Comparison of ENCODE assay signal across 8 cellular contexts in genomic region chr1:84143796-84144565, GRCh38. TPM values are rescaled to one million over a fixed set of nuclear protein-coding genes. Genes with fewer than 3 reads are reported as not detected.
DNase-seq lines count a peak whose midpoint lies in the region; ATAC-seq and TF ChIP-seq lines count a peak whose summit lies in the region.

Gene PRKACB, plus strand, starts transcription at chr1:84144271. Its CDS starts 91 bp downstream, at chr1:84144362.

- DNase-seq in activated naive CD4-positive, alpha-beta T cell treated with Interleukin-2 at 50 U/mL for 16 hours, result no peak
- DNase-seq in Peyer's patch (no peak), mucosa of descending colon (peak in 1 of 3 donors; percentile 36), NCI-H1105 treated with DMSO at 0.1 percent for 48 hours (lab: John Stamatoyannopoulos, UW) (no peak), NCI-H128 (lab: John Stamatoyannopoulos, UW; ENCODE audit: unreplicated experiment) (no peak)

- H3K27ac Mint-ChIP-seq in activated naive CD4-positive, alpha-beta T cell treated with anti-CD3 and anti-CD28 coated beads, Interleukin-2, amount 50 U/mL, for 24 hours, result peak within 1 kb of the TSS; percentile 99
- peak within 1 kb of the TSS; percentile 86 for H3K27ac Mint-ChIP-seq in dendritic cell treated with granulocyte-macrophage colony-stimulating factor and Interleukin-4, amounts not matched to agents 40 ng/mL and 50 ng/mL, for 4 days

- H3K4me1 ChIP-seq in Peyer's patch (peaks cover 0 to 3% (median 0%) of the 10 kb centered on the region in 4 donors), mucosa of descending colon (ENCODE audit: low read depth) (peaks cover 6% of the 10 kb centered on the region)

- TF ChIP-seq CTCF in Peyer's patch (IDR thresholded peaks at IDR 0.05), result peak in 1 of 6 experiments; percentile 8
- TF ChIP-seq CTCF in mucosa of descending colon (IDR thresholded peaks at IDR 0.05), result no peak

- H3K4me1 Mint-ChIP-seq in activated naive CD4-positive, alpha-beta T cell treated with anti-CD3 and anti-CD28 coated beads, Interleukin-2, amount 50 U/mL, for 24 hours, result peaks cover 56% of the 10 kb centered on the region
- peaks cover 9% of the 10 kb centered on the region for H3K4me1 Mint-ChIP-seq in dendritic cell treated with granulocyte-macrophage colony-stimulating factor and Interleukin-4, amounts not matched to agents 40 ng/mL and 50 ng/mL, for 4 days (ENCODE audit: low read depth)

- no peaks in the 10 kb centered on the region for H3K9me3 Mint-ChIP-seq in activated naive CD4-positive, alpha-beta T cell treated with anti-CD3 and anti-CD28 coated beads, Interleukin-2, amount 50 U/mL, for 24 hours
- H3K9me3 Mint-ChIP-seq in dendritic cell treated with granulocyte-macrophage colony-stimulating factor and Interleukin-4, amounts not matched to agents 40 ng/mL and 50 ng/mL, for 4 days, result no peaks in the 10 kb centered on the region

- peak in 1 of 2 donors; percentile 30 for TF ChIP-seq POLR2A in Peyer's patch (IDR thresholded peaks at IDR 0.05)

- H3K27me3 Mint-ChIP-seq in activated naive CD4-positive, alpha-beta T cell treated with anti-CD3 and anti-CD28 coated beads, Interleukin-2, amount 50 U/mL, for 24 hours, result no peaks in the 10 kb centered on the region
- no peaks in the 10 kb centered on the region for H3K27me3 Mint-ChIP-seq in dendritic cell treated with granulocyte-macrophage colony-stimulating factor and Interleukin-4, amounts not matched to agents 40 ng/mL and 50 ng/mL, for 4 days

- H3K36me3 ChIP-seq in Peyer's patch (no peaks in the 10 kb centered on the region), mucosa of descending colon (ENCODE audit: low read depth) (no peaks in the 10 kb centered on the region)

- ATAC-seq in HG02938 (IDR thresholded peaks at IDR 0.05; ENCODE audit: unreplicated experiment) (peak; percentile 84), mucosa of descending colon (peak; percentile 91)

- intact Hi-C loops in dendritic cell treated with granulocyte-macrophage colony-stimulating factor and Interleukin-4, amounts not matched to agents 40 ng/mL and 50 ng/mL, for 4 days (cut with micrococcal nuclease), result loop anchor here (5.0 to 10.0 kb wide), 5 partner anchors 401 to 793 kb away; no protein-coding TSS in a partner anchor
- intact Hi-C loops in mucosa of descending colon (cut with DNase I, micrococcal nuclease), result loop anchor here in 1 of 2 donors (2.0 to 10.0 kb wide), 3 partner anchors 121 to 291 kb away; partner anchors contain the start of gene SAMD13

- H3K36me3 Mint-ChIP-seq in activated naive CD4-positive, alpha-beta T cell treated with anti-CD3 and anti-CD28 coated beads, Interleukin-2, amount 50 U/mL, for 24 hours, result no peaks in the 10 kb centered on the region
- no peaks in the 10 kb centered on the region for H3K36me3 Mint-ChIP-seq in dendritic cell treated with granulocyte-macrophage colony-stimulating factor and Interleukin-4, amounts not matched to agents 40 ng/mL and 50 ng/mL, for 4 days (ENCODE audit: low read depth)

- H3K4me3 ChIP-seq in Peyer's patch (peak within 1 kb of the TSS; percentile 16 to 36 (median 28)), mucosa of descending colon (no peak within 1 kb of the TSS)

- H3K4me3 Mint-ChIP-seq in activated naive CD4-positive, alpha-beta T cell treated with anti-CD3 and anti-CD28 coated beads, Interleukin-2, amount 50 U/mL, for 24 hours, result peak within 1 kb of the TSS; percentile 97
- H3K4me3 Mint-ChIP-seq in dendritic cell treated with granulocyte-macrophage colony-stimulating factor and Interleukin-4, amounts not matched to agents 40 ng/mL and 50 ng/mL, for 4 days, result peak within 1 kb of the TSS; percentile 73

- H3K9me3 ChIP-seq in Peyer's patch (no peaks in the 10 kb centered on the region), mucosa of descending colon (no peaks in the 10 kb centered on the region)

- peak within 1 kb of the TSS; percentile 50 to 70 (median 64) for H3K27ac ChIP-seq in Peyer's patch

- H3K27me3 ChIP-seq in Peyer's patch, result no peaks in the 10 kb centered on the region

RNA-seq across cellular contexts. Expression of gene PRKACB, which starts in this region (rescaled TPM):
- 10 to 100 TPM in 1 of 4 donors, 1 to 10 TPM in 3; 8.1 to 34.7 (median 8.8) TPM for total RNA-seq in Peyer's patch
- total RNA-seq in mucosa of descending colon, result 100 to 1,000 TPM in 1 of 3 donors, 10 to 100 TPM in 2; 91.0 to 155 (median 99.3) TPM
